ENCODE assay signal across 9 cellular contexts in genomic region chr5:114447084-114447773, GRCh38.
A peak's percentile ranks its signal among the peaks of the same experiment; 100 is the strongest.
DNase-seq lines count a peak whose midpoint lies in the region; ATAC-seq and TF ChIP-seq lines count a peak whose summit lies in the region.
"Had no signal": no experiment of that assay in that cellular context is flagged by ENCODE, and none has a peak within 500 bp of the region (broad histone marks: within the 10 kb centered on the region; RNA-seq: fewer than 3 reads in every experiment).

No MANE protein-coding gene starts in this region.

- peaks cover 25% of the 10 kb centered on the region for H3K4me1 ChIP-seq in cardiac muscle cell (ENCODE audit: low read depth)
- H3K4me1 ChIP-seq in heart left ventricle, result peaks cover 0 to 24% (median 8%) of the 10 kb centered on the region in 12 donors
- no peaks in the 10 kb centered on the region for H3K4me1 ChIP-seq in ascending aorta
- H3K4me1 ChIP-seq: parathyroid adenoma had no signal

- peak; percentile 31 for TF ChIP-seq CTCF in cardiac muscle cell (IDR thresholded peaks at IDR 0.05; ENCODE audit: low read depth, low read length)
- TF ChIP-seq CTCF in heart left ventricle (IDR thresholded peaks at IDR 0.05), result peak in 1 of 12 donors; percentile 40
- TF ChIP-seq CTCF in choroid plexus epithelial cell (conservative IDR thresholded peaks at IDR 0.05; ENCODE audit: low read depth, low read length), result peak; percentile 40
- no peak for TF ChIP-seq CTCF in ascending aorta (IDR thresholded peaks at IDR 0.05)

- H3K9me3 ChIP-seq in cardiac muscle cell (ENCODE audit: low read depth) (no peaks in the 10 kb centered on the region), heart left ventricle (no peaks in the 10 kb centered on the region), ascending aorta (no peaks in the 10 kb centered on the region)

- H3K4me3 ChIP-seq in cardiac muscle cell (no peak overlapping the region), heart left ventricle (no peak overlapping the region), choroid plexus epithelial cell (ENCODE audit: low read depth, low read length) (no peak overlapping the region), ascending aorta (no peak overlapping the region), H7 (ENCODE audit: insufficient read depth, low read depth, low read length) (no peak overlapping the region)

- no peak for TF ChIP-seq POLR2A in heart left ventricle (IDR thresholded peaks at IDR 0.05)

- intact Hi-C loops in heart left ventricle (cut with DNase I) (loop anchor here in 8 of 10 donors (2.0 to 10.0 kb wide), 12 partner anchors 82 to 832 kb away; partner anchors contain the start of gene KCNN2 (in 3 of the 8)), ascending aorta (cut with DNase I) (loop anchor here (5.0 kb wide), 1 partner anchor 640 kb away; no protein-coding TSS in a partner anchor)

- H3K27me3 ChIP-seq in cardiac muscle cell (no peaks in the 10 kb centered on the region), heart left ventricle (no peaks in the 10 kb centered on the region), ascending aorta (no peaks in the 10 kb centered on the region), H7 (ENCODE audit: control insufficient read depth, insufficient read depth, low read length) (no peaks in the 10 kb centered on the region)

- no peak for ATAC-seq in heart left ventricle
- ATAC-seq in GM18498 (IDR thresholded peaks at IDR 0.05; ENCODE audit: unreplicated experiment), result no peak

- DNase-seq in cardiac muscle cell (ENCODE audit: low read depth in 1 of 2, low spot score in 1 of 2) (peak in 1 of 2 donors; percentile 2), heart left ventricle (no peak), Kasumi-1 (lab: John Stamatoyannopoulos, UW) (peak; percentile 21 to 44), choroid plexus epithelial cell (ENCODE audit: low read depth) (peak; percentile 19), ascending aorta (ENCODE audit: low spot score in 2 of 2) (no peak), H7 (no peak)
- DNase-seq in stimulated activated CD4-positive, alpha-beta T cell treated with anti-CD3 and anti-CD28 coated beads, Interleukin-15, amount 100 ng/mL, for 24 hours, result no peak

- H3K27ac ChIP-seq in cardiac muscle cell, result no peak overlapping the region
- H3K27ac ChIP-seq in heart left ventricle, result no peak overlapping the region
- H3K27ac ChIP-seq in ascending aorta, result no peak overlapping the region
- H3K27ac ChIP-seq: parathyroid adenoma had no signal

- WGBS in heart left ventricle, 4 donors, result 78 to 91% (median 81%) methylated on average over 1 of the region's 1 CpG

- H3K36me3 ChIP-seq in cardiac muscle cell, result no peaks in the 10 kb centered on the region
- H3K36me3 ChIP-seq in heart left ventricle, result no peaks in the 10 kb centered on the region
- H3K36me3 ChIP-seq in ascending aorta, result no peaks in the 10 kb centered on the region
- H3K36me3 ChIP-seq in H7 (replicated peaks; ENCODE audit: control insufficient read depth, insufficient read depth, low read length), result no peaks in the 10 kb centered on the region

Comparison
In these comparisons a context has a peak if more than half of its experiments do, and no peak if none do; other contexts are left out.
1. DNase-seq: peak in Kasumi-1 (2 of 2) and choroid plexus epithelial cell (single experiment); none in heart left ventricle (0 of 5), stimulated activated CD4-positive, alpha-beta T cell treated with anti-CD3 and anti-CD28 coated beads, Interleukin-15, amount 100 ng/mL, for 24 hours (single experiment), ascending aorta (0 of 2) and H7 (single experiment).
2. CTCF ChIP-seq: peak in cardiac muscle cell (single experiment) and choroid plexus epithelial cell (single experiment); none in ascending aorta (0 of 3).